Comparison of ENCODE assay signal across 20 cellular contexts in genomic region chr20:1280421-1281102, GRCh38. TPM values are rescaled to one million over a fixed set of nuclear protein-coding genes. Genes with fewer than 3 reads are reported as not detected.
DNase-seq lines count a peak whose midpoint lies in the region; ATAC-seq, FAIRE-seq and TF ChIP-seq lines count a peak whose summit lies in the region.
"Had no signal": no experiment of that assay in that cellular context is flagged by ENCODE, and none has a peak within 500 bp of the region (broad histone marks: within the 10 kb centered on the region; RNA-seq: fewer than 3 reads in every experiment).

No MANE protein-coding gene starts in this region.

- dilution Hi-C loops in endothelial cell of umbilical vein (cut with MboI; ENCODE audit: extremely low pct_ligation_motif_present, low sequenced_read_pairs) = no loop called here

- 39 to 61% (median 45%) methylated on average over 5 of the region's 5 CpGs for WGBS in psoas muscle, 3 donors

- no peak overlapping the region for H2AFZ ChIP-seq in endothelial cell of umbilical vein (ENCODE audit: low read depth, low read length)

- intact Hi-C loops in CD8-positive, alpha-beta T cell (cut with DNase I, micrococcal nuclease) = no loop called here
- intact Hi-C loops in endothelial cell of umbilical vein (cut with micrococcal nuclease) (no loop called here), psoas muscle (cut with DNase I) (no loop called here), uterus (cut with DNase I; ENCODE audit: low total_unique reads) (no loop called here), tibial artery (cut with DNase I; ENCODE audit: low total_unique reads) (no loop called here)

- no peaks in the 10 kb centered on the region for H4K20me1 ChIP-seq in endothelial cell of umbilical vein (replicated peaks; ENCODE audit: control insufficient read depth, extremely low read depth, insufficient read depth, low read length)

- H3K4me3 Mint-ChIP-seq in CD8-positive, alpha-beta T cell = no peak overlapping the region
- H3K4me3 Mint-ChIP-seq: activated CD4-positive, alpha-beta T cell treated with anti-CD3 and anti-CD28 coated beads for 36 hours; neural crest cell had no signal

- H3K27ac Mint-ChIP-seq in CD8-positive, alpha-beta T cell = peak overlapping the region; percentile 72
- H3K27ac Mint-ChIP-seq: activated CD4-positive, alpha-beta T cell treated with anti-CD3 and anti-CD28 coated beads for 36 hours had no signal

- H3K36me3 ChIP-seq in CD8-positive, alpha-beta T cell (ENCODE audit: insufficient read depth, low read length) = no peaks in the 10 kb centered on the region
- H3K36me3 ChIP-seq in endothelial cell of umbilical vein (ENCODE audit: control insufficient read depth in 2 of 2, extremely low read depth in 1 of 2, insufficient read depth in 2 of 2, low read length in 2 of 2) (no peaks in the 10 kb centered on the region), psoas muscle (ENCODE audit: insufficient read depth in 1 of 2, low read depth in 1 of 2) (no peaks in the 10 kb centered on the region), uterus (no peaks in the 10 kb centered on the region), tibial artery (peaks cover 0 to 5% (median 0%) of the 10 kb centered on the region in 3 donors)
- H3K36me3 ChIP-seq: breast epithelium had no signal

- no peaks in the 10 kb centered on the region for H3K27me3 Mint-ChIP-seq in CD8-positive, alpha-beta T cell (ENCODE audit: low read depth)
- H3K27me3 Mint-ChIP-seq: activated CD4-positive, alpha-beta T cell treated with anti-CD3 and anti-CD28 coated beads for 36 hours had no signal

- CTCF ChIA-PET in CD8-positive, alpha-beta T cell (lab: Charles Lee) = interaction anchor here (1.1 to 3.3 kb wide), 5 partner anchors 10 to 32 kb away, joined by 3 to 10 read pairs (median 3); partner anchors contain the start of gene SNPH
- CTCF ChIA-PET in endothelial cell of umbilical vein (lab: Charles Lee) = interaction anchor here (1.1 to 2.2 kb wide), 5 partner anchors 10 to 38 kb away, joined by 3 to 5 read pairs (median 4); no protein-coding TSS in a partner anchor

- no peak overlapping the region for H3K27ac ChIP-seq in CD8-positive, alpha-beta T cell (ENCODE audit: low read depth, low read length)
- H3K27ac ChIP-seq in endothelial cell of umbilical vein (ENCODE audit: insufficient read depth, low read depth, low read length) = no peak overlapping the region
- H3K27ac ChIP-seq in psoas muscle = peak overlapping the region; percentile 55
- H3K27ac ChIP-seq in uterus = no peak overlapping the region
- H3K27ac ChIP-seq in tibial artery = no peak overlapping the region
- H3K27ac ChIP-seq: breast epithelium had no signal

- peaks cover 62% of the 10 kb centered on the region for H3K4me1 Mint-ChIP-seq in CD8-positive, alpha-beta T cell (ENCODE audit: low read depth)

- no peaks in the 10 kb centered on the region for H3K9me3 Mint-ChIP-seq in CD8-positive, alpha-beta T cell
- H3K9me3 Mint-ChIP-seq: activated naive CD4-positive, alpha-beta T cell treated with anti-CD3 and anti-CD28 coated beads, Interleukin-2, amount 50 U/mL, for 72 hours; neural crest cell had no signal

- peaks cover 20% of the 10 kb centered on the region for H3K36me3 Mint-ChIP-seq in CD8-positive, alpha-beta T cell
- H3K36me3 Mint-ChIP-seq: activated naive CD4-positive, alpha-beta T cell treated with anti-CD3 and anti-CD28 coated beads, Interleukin-2, amount 50 U/mL, for 72 hours had no signal

- DNase-seq in CD8-positive, alpha-beta T cell = peak in 1 of 7 experiments; percentile 8
- DNase-seq in LHCN-M2 (ENCODE audit: low read depth) (peak; percentile 58), endothelial cell of umbilical vein (ENCODE audit: low read depth, low spot score) (no peak), psoas muscle (no peak), mucosa of gallbladder (ENCODE audit: low spot score) (no peak), uterus (no peak), tibial artery (no peak)
- no peak for DNase-seq in stimulated activated CD4-positive, alpha-beta T cell treated with anti-CD3 and anti-CD28 coated beads, Interleukin-1b, Interleukin-23, amount 100 ng/mL, for 48 hours
- DNase-seq: activated CD4-positive, alpha-beta T cell treated with anti-CD3 and anti-CD28 coated beads for 36 hours; activated T-cell treated with anti-CD3 and anti-CD28 coated beads for 4 hours; AML-193; Calu3; GDM1; NCI-H1694; T-helper 9 cell had no signal

- no peak for TF ChIP-seq CTCF in CD8-positive, alpha-beta T cell (IDR thresholded peaks at IDR 0.05)
- TF ChIP-seq CTCF in endothelial cell of umbilical vein (IDR thresholded peaks at IDR 0.05; ENCODE audit: extremely low read depth in 1 of 2, insufficient read depth in 1 of 2, low read depth in 1 of 2, low read length in 2 of 2) (no peak), psoas muscle (IDR thresholded peaks at IDR 0.05) (no peak), uterus (IDR thresholded peaks at IDR 0.05) (no peak), tibial artery (IDR thresholded peaks at IDR 0.05) (no peak)

- H3K9me3 ChIP-seq in CD8-positive, alpha-beta T cell (ENCODE audit: low read length) = no peaks in the 10 kb centered on the region
- no peaks in the 10 kb centered on the region for H3K9me3 ChIP-seq in endothelial cell of umbilical vein (replicated peaks; ENCODE audit: control insufficient read depth, insufficient read depth, low read length)
- H3K9me3 ChIP-seq in psoas muscle = no peaks in the 10 kb centered on the region
- H3K9me3 ChIP-seq in uterus = no peaks in the 10 kb centered on the region
- H3K9me3 ChIP-seq in tibial artery = no peaks in the 10 kb centered on the region
- H3K9me3 ChIP-seq: breast epithelium had no signal

- peak; percentile 26 for ATAC-seq in CD8-positive, alpha-beta T cell
- ATAC-seq in psoas muscle = peak; percentile 83 to 90 (median 89)
- ATAC-seq: activated CD4-positive, alpha-beta T cell treated with anti-CD3 and anti-CD28 coated beads for 36 hours; GM12878 had no signal

- no peak for TF ChIP-seq POLR2A in endothelial cell of umbilical vein (IDR thresholded peaks at IDR 0.05; ENCODE audit: low read depth, low read length)
- no peak for TF ChIP-seq POLR2A in uterus (IDR thresholded peaks at IDR 0.05)

- BruUV-seq in endothelial cell of umbilical vein (replicated peaks; lab: Mats Ljungman, UMichigan) = no TSS peak

- POLR2A ChIA-PET in CD8-positive, alpha-beta T cell (lab: Charles Lee) = interaction anchor here (1.0 to 3.4 kb wide), 5 partner anchors 7 to 22 kb away, joined by 3 to 18 read pairs (median 4); partner anchors contain the start of gene SNPH
- POLR2A ChIA-PET in endothelial cell of umbilical vein (lab: Charles Lee) = no interaction called here

- no peak overlapping the region for H3K9ac ChIP-seq in endothelial cell of umbilical vein (replicated peaks; ENCODE audit: extremely low read depth, insufficient read depth, low read length)

- no peak overlapping the region for H3K4me3 ChIP-seq in CD8-positive, alpha-beta T cell (ENCODE audit: low read depth, low read length)
- H3K4me3 ChIP-seq in endothelial cell of umbilical vein (replicated peaks in 1 of 3; ENCODE audit: insufficient read depth in 1 of 3, low read depth in 1 of 3, low read length in 3 of 3) (no peak overlapping the region), psoas muscle (no peak overlapping the region), uterus (no peak overlapping the region), tibial artery (no peak overlapping the region)
- H3K4me3 ChIP-seq: breast epithelium, GM12878 had no signal

- H3K9me1 ChIP-seq in endothelial cell of umbilical vein (replicated peaks; ENCODE audit: control insufficient read depth, extremely low read depth, insufficient read depth, low read length) = no peaks in the 10 kb centered on the region

- no peak overlapping the region for H3K4me2 ChIP-seq in endothelial cell of umbilical vein (ENCODE audit: insufficient read depth, low read length)

- H3K79me2 ChIP-seq in endothelial cell of umbilical vein (ENCODE audit: control insufficient read depth, insufficient read depth, low read length) = no peaks in the 10 kb centered on the region

- H3K27me3 ChIP-seq in CD8-positive, alpha-beta T cell (ENCODE audit: insufficient read depth, low read length) = no peaks in the 10 kb centered on the region
- no peaks in the 10 kb centered on the region for H3K27me3 ChIP-seq in endothelial cell of umbilical vein (ENCODE audit: control insufficient read depth in 2 of 2, insufficient read depth in 2 of 2, low read length in 2 of 2)
- no peaks in the 10 kb centered on the region for H3K27me3 ChIP-seq in psoas muscle (ENCODE audit: insufficient read depth in 3 of 3, low read length in 2 of 3)
- no peaks in the 10 kb centered on the region for H3K27me3 ChIP-seq in uterus
- H3K27me3 ChIP-seq in tibial artery = no peaks in the 10 kb centered on the region
- H3K27me3 ChIP-seq: breast epithelium had no signal

- H3K4me1 ChIP-seq in CD8-positive, alpha-beta T cell (ENCODE audit: insufficient read depth, low read length) = peaks cover 56% of the 10 kb centered on the region
- H3K4me1 ChIP-seq in endothelial cell of umbilical vein (ENCODE audit: control insufficient read depth, extremely low read depth, insufficient read depth, low read length) (no peaks in the 10 kb centered on the region), psoas muscle (peaks cover 13% of the 10 kb centered on the region), uterus (no peaks in the 10 kb centered on the region), tibial artery (no peaks in the 10 kb centered on the region)
- H3K4me1 ChIP-seq: breast epithelium had no signal

- peak; percentile 28 for FAIRE-seq in endothelial cell of umbilical vein (lab: Jason Lieb, UNC)
- FAIRE-seq: GM12878, islet of Langerhans had no signal

RNA-seq across cellular contexts. Expression of gene SNPH, which starts 14.5 kb away (rescaled TPM):
- 10 to 100 TPM; 13.6 to 14.4 TPM for total RNA-seq in CD8-positive, alpha-beta T cell
- 14.0 and 15.8 TPM in 2 replicates for total RNA-seq in LHCN-M2 (2014; rRNA removed)
- 6.0 TPM for polyA plus RNA-seq in LHCN-M2 (2012)
- total RNA-seq in endothelial cell of umbilical vein = 5.1 and 5.5 TPM in 2 replicates
- 2.3 TPM in 2 replicates for polyA plus RNA-seq in endothelial cell of umbilical vein
- polyA plus RNA-seq in endothelial cell of umbilical vein (2011; cell fraction: cytosol; rRNA removed) = 1.7 and 2.4 TPM in 2 replicates
- polyA plus RNA-seq in endothelial cell of umbilical vein (2011; cell fraction: nucleus; rRNA removed) = 4.8 and 7.5 TPM in 2 replicates
- polyA plus RNA-seq in endothelial cell of umbilical vein (2012) = 4.2 and 4.9 TPM in 2 replicates
- 3.0 and 3.4 TPM in 2 replicates for polyA minus RNA-seq in endothelial cell of umbilical vein
- polyA minus RNA-seq in endothelial cell of umbilical vein (2011; cell fraction: cytosol; rRNA and poly(A)+ RNA removed) = not detected
- polyA minus RNA-seq in endothelial cell of umbilical vein (2011; cell fraction: nucleus; rRNA and poly(A)+ RNA removed) = 2.8 and 3.0 TPM in 2 replicates
- total RNA-seq in psoas muscle = 1 to 10 TPM; 2.7 to 9.3 (median 5.2) TPM
- 1 to 10 TPM; 1.0 to 4.8 (median 2.2) TPM for polyA plus RNA-seq in psoas muscle
- 15.1 TPM for total RNA-seq in mucosa of gallbladder
- 10 to 100 TPM in 1 of 4 donors, 1 to 10 TPM in 3; 2.1 to 14.0 (median 4.5) TPM for total RNA-seq in uterus

RNA-seq across cellular contexts. Expression of gene SDCBP2, which starts 48.4 kb away (rescaled TPM):
- total RNA-seq in CD8-positive, alpha-beta T cell = 1 to 10 TPM; 1.2 TPM
- total RNA-seq in LHCN-M2 (2014; rRNA removed) = 1.5 and 2.9 TPM in 2 replicates
- polyA plus RNA-seq in LHCN-M2 (2012) = 1.1 TPM
- 5.5 and 9.0 TPM in 2 replicates for total RNA-seq in endothelial cell of umbilical vein
- 5.8 and 6.9 TPM in 2 replicates for polyA plus RNA-seq in endothelial cell of umbilical vein
- 4.6 and 5.5 TPM in 2 replicates for polyA plus RNA-seq in endothelial cell of umbilical vein (2011; cell fraction: cytosol; rRNA removed)
- 11.0 and 11.4 TPM in 2 replicates for polyA plus RNA-seq in endothelial cell of umbilical vein (2011; cell fraction: nucleus; rRNA removed)
- 3.1 and 4.8 TPM in 2 replicates for polyA plus RNA-seq in endothelial cell of umbilical vein (2012)
- 1.2 and 2.7 TPM in 2 replicates for polyA minus RNA-seq in endothelial cell of umbilical vein
- not detected for polyA minus RNA-seq in endothelial cell of umbilical vein (2011; cell fraction: cytosol; rRNA and poly(A)+ RNA removed)
- polyA minus RNA-seq in endothelial cell of umbilical vein (2011; cell fraction: nucleus; rRNA and poly(A)+ RNA removed) = 2.2 and 2.3 TPM in 2 replicates
- total RNA-seq in psoas muscle = 1 to 10 TPM; 1.6 to 3.2 (median 1.9) TPM
- 10 to 100 TPM in 1 of 3 donors, 1 to 10 TPM in 2; 1.9 to 10.5 (median 2.2) TPM for polyA plus RNA-seq in psoas muscle
- 176 TPM for total RNA-seq in mucosa of gallbladder
- total RNA-seq in uterus = 1 to 10 TPM in 3 of 4 donors, under 1 TPM in 1; 0.26 to 9.1 (median 5.5) TPM

RNA-seq across cellular contexts. Expression of gene RAD21L1, which starts 54.7 kb away (rescaled TPM):
- total RNA-seq in CD8-positive, alpha-beta T cell = not detected
- total RNA-seq in LHCN-M2 (2014; rRNA removed) = 0.19 and 0.29 TPM in 2 replicates
- polyA plus RNA-seq in LHCN-M2 (2012) = 0.07 TPM
- total RNA-seq in endothelial cell of umbilical vein = not detected in 2 replicates
- polyA plus RNA-seq in endothelial cell of umbilical vein = 0.06 TPM in 1 of 2 replicates, not detected in the other
- polyA plus RNA-seq in endothelial cell of umbilical vein (2011; cell fraction: cytosol; rRNA removed) = 0.03 and 0.07 TPM in 2 replicates
- 0.07 and 0.24 TPM in 2 replicates for polyA plus RNA-seq in endothelial cell of umbilical vein (2011; cell fraction: nucleus; rRNA removed)
- 0.27 and 0.31 TPM in 2 replicates for polyA plus RNA-seq in endothelial cell of umbilical vein (2012)
- not detected in 2 replicates for polyA minus RNA-seq in endothelial cell of umbilical vein
- not detected for polyA minus RNA-seq in endothelial cell of umbilical vein (2011; cell fraction: cytosol; rRNA and poly(A)+ RNA removed)
- not detected in 2 replicates for polyA minus RNA-seq in endothelial cell of umbilical vein (2011; cell fraction: nucleus; rRNA and poly(A)+ RNA removed)
- total RNA-seq in psoas muscle = not detected
- not detected for polyA plus RNA-seq in psoas muscle
- total RNA-seq in mucosa of gallbladder = not detected
- not detected for total RNA-seq in uterus
- total RNA-seq: breast epithelium, Calu3, GM12878, neural crest cell had no signal
- polyA plus RNA-seq: GM12878 had no signal

Comparison
In these comparisons a context has a peak if more than half of its experiments do, and no peak if none do; other contexts are left out.
1. RNA of gene SDCBP2, which starts 48.4 kb away (total RNA-seq): 176 TPM in mucosa of gallbladder (single experiment); 5.5 to 9.0 TPM in endothelial cell of umbilical vein, 0.26 to 9.1 TPM in uterus, 1.6 to 3.2 TPM in psoas muscle, 1.5 to 2.9 TPM in LHCN-M2 and 1.2 TPM in CD8-positive, alpha-beta T cell; every median in the first group is over 10 times any median in the second.